1 cellular context compared by ENCODE assay signal in genomic region chr6:106085984-106086832, GRCh38.
TF ChIP-seq lines count a peak whose summit lies in the region.

Gene PRDM1, plus strand, starts transcription at chr6:106086336. Its CDS starts 218 bp downstream, at chr6:106086554.

TF ChIP-seq in K562, 482 proteins besides CTCF, POLR2A, EP300 and RAD21 (continued from another document and continues in another):
- TF ChIP-seq ZBTB40 (IDR thresholded peaks at IDR 0.05) (peak; percentile 73), ZBTB40 (CRISPR knock-in tag; IDR thresholded peaks at IDR 0.05) (no peak), MYBL2 (IDR thresholded peaks at IDR 0.05; ENCODE audit: low read depth) (no peak), MYBL2 (CRISPR knock-in tag; IDR thresholded peaks at IDR 0.05; ENCODE audit: borderline replicate concordance) (no peak), NEUROD1 (IDR thresholded peaks at IDR 0.05; ENCODE audit: borderline replicate concordance, low read depth, low read length, partially characterized antibody) (no peak), ZNF609 (CRISPR knock-in tag; IDR thresholded peaks at IDR 0.05; ENCODE audit: borderline replicate concordance) (no peak), ZBTB5 (IDR thresholded peaks at IDR 0.05) (no peak), ZNF551 (CRISPR knock-in tag; IDR thresholded peaks at IDR 0.05) (no peak), PTRF (tag; IDR thresholded peaks at IDR 0.05) (no peak), SRF (CRISPR knock-in tag; IDR thresholded peaks at IDR 0.05) (no peak), CREB1 (IDR thresholded peaks at IDR 0.05) (no peak), CREB1 (CRISPR knock-in tag; IDR thresholded peaks at IDR 0.05) (no peak), RBM15 (IDR thresholded peaks at IDR 0.05; ENCODE audit: insufficient read depth, low read length) (no peak), TFAP4 (CRISPR knock-in tag; IDR thresholded peaks at IDR 0.05; ENCODE audit: borderline replicate concordance) (peak; percentile 84), U2AF2 (optimal IDR thresholded peaks at IDR 0.05; ENCODE audit: low read depth, low read length) (no peak), FOXP1 (CRISPR knock-in tag; IDR thresholded peaks at IDR 0.05) (0 out of 2 replicates have a peak, but pooled peaks have one; percentile 52), SLC30A9 (CRISPR knock-in tag; IDR thresholded peaks at IDR 0.05) (no peak), HOXB6 (CRISPR knock-in tag; IDR thresholded peaks at IDR 0.05; ENCODE audit: borderline replicate concordance) (no peak), ATF1 (CRISPR knock-in tag; IDR thresholded peaks at IDR 0.05) (no peak), ATF1 (tag; IDR thresholded peaks at IDR 0.05) (peak; percentile 47), SMAD2 (IDR thresholded peaks at IDR 0.05; ENCODE audit: low read depth, low read length) (no peak), RB1 (IDR thresholded peaks at IDR 0.05; ENCODE audit: low read depth) (peak; percentile 68), SIN3A (IDR thresholded peaks at IDR 0.05; ENCODE audit: borderline replicate concordance in 2 of 2, control insufficient read depth in 1 of 2, low read depth in 2 of 2, low read length in 2 of 2) (no peak), POLR2G (IDR thresholded peaks at IDR 0.05; ENCODE audit: low read depth, low read length) (peak; percentile 80), TBL1XR1 (IDR thresholded peaks at IDR 0.05; ENCODE audit: low read length in 2 of 2) (no peak), ZNF316 (IDR thresholded peaks at IDR 0.05) (no peak), MYC (IDR thresholded peaks at IDR 0.05; ENCODE audit: low read depth, low read length) (peak; percentile 51), MYC (CRISPR knock-in tag; IDR thresholded peaks at IDR 0.05; ENCODE audit: borderline replicate concordance, low read depth) (no peak), ADNP (tag; IDR thresholded peaks at IDR 0.05) (no peak), TAF1 (IDR thresholded peaks at IDR 0.05; ENCODE audit: control insufficient read depth, extremely low read depth, insufficient read depth, low read length, severe bottlenecking) (peak; percentile 21), ZEB2 (IDR thresholded peaks at IDR 0.05) (peak; percentile 61; the same call in 1 of the 2 replicates), RBM39 (optimal IDR thresholded peaks at IDR 0.05; ENCODE audit: low read depth, low read length) (no peak), PHF20 (IDR thresholded peaks at IDR 0.05; ENCODE audit: partially characterized antibody) (no peak), CAMTA2 (CRISPR knock-in tag; conservative IDR thresholded peaks at IDR 0.05) (no peak), MYNN (IDR thresholded peaks at IDR 0.05) (no peak), MYNN (CRISPR knock-in tag; IDR thresholded peaks at IDR 0.05) (no peak), THRA (IDR thresholded peaks at IDR 0.05) (no peak), TGIF2 (CRISPR knock-in tag; IDR thresholded peaks at IDR 0.05) (no peak), HEY1 (CRISPR knock-in tag; IDR thresholded peaks at IDR 0.05; ENCODE audit: borderline replicate concordance) (no peak), STAT5A (IDR thresholded peaks at IDR 0.05; ENCODE audit: borderline replicate concordance, low read length) (no peak), HDAC2 (IDR thresholded peaks at IDR 0.05) (no peak), MIER1 (IDR thresholded peaks at IDR 0.05; ENCODE audit: low read depth) (no peak)
- TF ChIP-seq, protein P1, sequence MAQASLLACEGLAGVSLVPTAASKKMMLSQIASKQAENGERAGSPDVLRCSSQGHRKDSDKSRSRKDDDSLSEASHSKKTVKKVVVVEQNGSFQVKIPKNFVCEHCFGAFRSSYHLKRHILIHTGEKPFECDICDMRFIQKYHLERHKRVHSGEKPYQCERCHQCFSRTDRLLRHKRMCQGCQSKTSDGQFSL (CRISPR knock-in tag; IDR thresholded peaks at IDR 0.05), result no peak
- TF ChIP-seq, protein P1 (tag; IDR thresholded peaks at IDR 0.05), result no peak
- TF ChIP-seq, protein P2, sequence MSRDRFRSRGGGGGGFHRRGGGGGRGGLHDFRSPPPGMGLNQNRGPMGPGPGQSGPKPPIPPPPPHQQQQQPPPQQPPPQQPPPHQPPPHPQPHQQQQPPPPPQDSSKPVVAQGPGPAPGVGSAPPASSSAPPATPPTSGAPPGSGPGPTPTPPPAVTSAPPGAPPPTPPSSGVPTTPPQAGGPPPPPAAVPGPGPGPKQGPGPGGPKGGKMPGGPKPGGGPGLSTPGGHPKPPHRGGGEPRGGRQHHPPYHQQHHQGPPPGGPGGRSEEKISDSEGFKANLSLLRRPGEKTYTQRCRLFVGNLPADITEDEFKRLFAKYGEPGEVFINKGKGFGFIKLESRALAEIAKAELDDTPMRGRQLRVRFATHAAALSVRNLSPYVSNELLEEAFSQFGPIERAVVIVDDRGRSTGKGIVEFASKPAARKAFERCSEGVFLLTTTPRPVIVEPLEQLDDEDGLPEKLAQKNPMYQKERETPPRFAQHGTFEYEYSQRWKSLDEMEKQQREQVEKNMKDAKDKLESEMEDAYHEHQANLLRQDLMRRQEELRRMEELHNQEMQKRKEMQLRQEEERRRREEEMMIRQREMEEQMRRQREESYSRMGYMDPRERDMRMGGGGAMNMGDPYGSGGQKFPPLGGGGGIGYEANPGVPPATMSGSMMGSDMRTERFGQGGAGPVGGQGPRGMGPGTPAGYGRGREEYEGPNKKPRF (IDR thresholded peaks at IDR 0.05; ENCODE audit: low read depth, low read length), result no peak
